In the genomic region with DNA sequence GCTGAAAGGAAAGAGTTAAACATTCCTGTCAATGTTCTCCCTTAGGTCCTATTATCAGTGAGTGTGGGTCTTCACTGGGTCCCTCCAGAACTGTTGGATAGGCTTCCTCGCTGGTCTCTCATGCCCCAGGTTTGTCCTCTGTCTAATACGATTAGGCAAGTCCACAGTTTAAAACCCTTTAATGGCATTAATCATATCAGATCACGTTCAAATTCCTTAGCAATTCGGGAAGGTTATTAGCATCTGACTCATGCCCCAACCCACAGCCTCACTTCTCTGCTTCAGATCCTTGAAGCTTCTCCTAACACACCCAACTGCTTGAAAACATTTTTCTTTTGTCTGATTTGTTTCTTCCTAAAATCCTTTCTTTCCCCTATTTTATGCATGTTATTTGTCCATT, we compare ENCODE assay signal across 21 cellular contexts.
A peak's percentile ranks its signal among the peaks of the same experiment; 100 is the strongest.
DNase-seq lines count a peak whose midpoint lies in the region; FAIRE-seq and TF ChIP-seq lines count a peak whose summit lies in the region.
"Had no signal": no experiment of that assay in that cellular context is flagged by ENCODE, and none has a peak within 500 bp of the region (broad histone marks: within the 10 kb centered on the region; RNA-seq: fewer than 3 reads in every experiment).

No MANE protein-coding gene starts in this region.

- H3K9me3 Mint-ChIP-seq in activated CD4-positive, alpha-beta memory T cell treated with anti-CD3 and anti-CD28 coated beads for 36 hours = no peaks in the 10 kb centered on the region
- H3K9me3 Mint-ChIP-seq: CD8-positive, alpha-beta T cell had no signal

- H3K36me3 ChIP-seq in ACC112 (ENCODE audit: insufficient read depth, low read length) (no peaks in the 10 kb centered on the region), keratinocyte (ENCODE audit: control insufficient read depth in 2 of 2, extremely low read depth in 1 of 2, insufficient read depth in 2 of 2, low read length in 2 of 2) (no peaks in the 10 kb centered on the region), stomach (no peaks in the 10 kb centered on the region), HAP-1 (replicated peaks) (no peaks in the 10 kb centered on the region)
- H3K36me3 ChIP-seq: left ventricle myocardium inferior, pancreas, transverse colon had no signal

- CTCF ChIA-PET in activated CD4-positive, alpha-beta memory T cell treated with anti-CD3 and anti-CD28 coated beads for 36 hours (lab: Charles Lee) = no interaction called here

- H3K27ac ChIP-seq in ACC112 (ENCODE audit: low read depth, low read length) (peak overlapping the region; percentile 49), keratinocyte (ENCODE audit: control insufficient read depth, insufficient read depth, low read length) (no peak overlapping the region), stomach (no peak overlapping the region)
- H3K27ac ChIP-seq: left ventricle myocardium inferior, pancreas, SK-N-MC, transverse colon had no signal

- peak overlapping the region; percentile 3; the same call in 1 of the 2 replicates for H3K4me3 ChIP-seq in ACC112 (ENCODE audit: low read depth, low read length)
- no peak overlapping the region for H3K4me3 ChIP-seq in keratinocyte (ENCODE audit: control insufficient read depth in 2 of 3, extremely low read depth in 1 of 3, insufficient read depth in 2 of 3, low read depth in 1 of 3, low read length in 3 of 3)
- H3K4me3 ChIP-seq in stomach = no peak overlapping the region
- H3K4me3 ChIP-seq in HAP-1 = no peak overlapping the region
- H3K4me3 ChIP-seq: left ventricle myocardium inferior, pancreas, SK-N-MC, transverse colon had no signal

- intact Hi-C loops in stomach (cut with DNase I; ENCODE audit: low total_unique reads) = no loop called here
- intact Hi-C loops in activated CD4-positive, alpha-beta memory T cell treated with anti-CD3 and anti-CD28 coated beads for 36 hours (cut with micrococcal nuclease) = no loop called here

- H4K20me1 ChIP-seq in keratinocyte (ENCODE audit: control insufficient read depth, extremely low read depth, insufficient read depth, low read length) = no peaks in the 10 kb centered on the region

- peak overlapping the region; percentile 69 for H3K4me2 ChIP-seq in keratinocyte (ENCODE audit: control insufficient read depth, extremely low read depth, insufficient read depth, low read depth, low read length)

- H3K4me1 ChIP-seq in ACC112 (ENCODE audit: control insufficient read depth, insufficient read depth, low read length, unreplicated experiment) (peaks cover 8% of the 10 kb centered on the region), keratinocyte (ENCODE audit: control insufficient read depth, extremely low read depth, insufficient read depth, low read length) (peaks cover 5% of the 10 kb centered on the region), stomach (peaks cover 0 to 9% (median 6%) of the 10 kb centered on the region in 4 donors), HAP-1 (peaks cover 2% of the 10 kb centered on the region)

- H2AFZ ChIP-seq in ACC112 (ENCODE audit: low read length, unreplicated experiment) (no peak overlapping the region), keratinocyte (ENCODE audit: control insufficient read depth, low read length) (peak overlapping the region; percentile 73)

- TF ChIP-seq EP300 in stomach (IDR thresholded peaks at IDR 0.05) = no peak

- in situ Hi-C loops in HAP-1 (cut with MboI; ENCODE audit: low sequenced_read_pairs) = no loop called here

- WGBS in stomach, 5 donors = 52 to 74% (median 66%) methylated on average over 4 of the region's 4 CpGs

- H3K9ac ChIP-seq in keratinocyte (ENCODE audit: control insufficient read depth, extremely low read depth, insufficient read depth, low read length) = no peak overlapping the region

- TF ChIP-seq CTCF in keratinocyte (optimal IDR thresholded peaks at IDR 0.05 in 1 of 3, IDR thresholded peaks at IDR 0.05 in 1 of 3, conservative IDR thresholded peaks at IDR 0.05 in 1 of 3; ENCODE audit: extremely low read depth in 1 of 3, insufficient read depth in 2 of 3, low read length in 3 of 3) = no peak
- no peak for TF ChIP-seq CTCF in stomach (IDR thresholded peaks at IDR 0.05)

- peak; percentile 35 for DNase-seq in GM04504 (ENCODE audit: low read depth)
- peak; percentile 69 for DNase-seq in astrocyte of the hippocampus (ENCODE audit: low read depth, low spot score)
- DNase-seq in keratinocyte (ENCODE audit: low read depth, low spot score) = no peak
- DNase-seq in NCI-H1092 treated with DMSO at 0.1 percent for 48 hours (lab: John Stamatoyannopoulos, UW) = no peak
- DNase-seq in stomach = no peak
- DNase-seq in HAP-1 (ENCODE audit: low spot score in 2 of 2) = no peak
- no peak for DNase-seq in activated CD4-positive, alpha-beta memory T cell treated with anti-CD3 and anti-CD28 coated beads for 36 hours
- DNase-seq: activated CD4-positive, alpha-beta T cell treated with anti-CD3 and anti-CD28 coated beads for 4 hours; activated naive CD4-positive, alpha-beta T cell; CD8-positive, alpha-beta T cell; H7; left ventricle myocardium inferior; NCI-H2029 treated with DMSO at 0.1 percent for 48 hours; NCI-H510A treated with DMSO at 0.1 percent for 48 hours; pancreas; small intestine; T1000; transverse colon had no signal

- H3K4me3 Mint-ChIP-seq in activated CD4-positive, alpha-beta memory T cell treated with anti-CD3 and anti-CD28 coated beads for 36 hours = no peak overlapping the region
- H3K4me3 Mint-ChIP-seq: brain; CD8-positive, alpha-beta T cell had no signal

- H3K36me3 Mint-ChIP-seq in activated CD4-positive, alpha-beta memory T cell treated with anti-CD3 and anti-CD28 coated beads for 36 hours = no peaks in the 10 kb centered on the region
- H3K36me3 Mint-ChIP-seq: brain had no signal

- H3K79me2 ChIP-seq in ACC112 (ENCODE audit: control insufficient read depth, insufficient read depth, low read length, unreplicated experiment) = no peaks in the 10 kb centered on the region
- H3K79me2 ChIP-seq in keratinocyte (ENCODE audit: control insufficient read depth, insufficient read depth, low read length) = no peaks in the 10 kb centered on the region

- POLR2A ChIA-PET in activated CD4-positive, alpha-beta memory T cell treated with anti-CD3 and anti-CD28 coated beads for 36 hours (lab: Charles Lee) = no interaction called here

- no peaks in the 10 kb centered on the region for H3K9me1 ChIP-seq in keratinocyte (ENCODE audit: control insufficient read depth, extremely low read depth, insufficient read depth, low read length)

- peaks cover 2% of the 10 kb centered on the region for H3K27me3 Mint-ChIP-seq in activated CD4-positive, alpha-beta memory T cell treated with anti-CD3 and anti-CD28 coated beads for 36 hours
- H3K27me3 Mint-ChIP-seq: brain had no signal

- FAIRE-seq in keratinocyte (lab: Jason Lieb, UNC) = peak; percentile 81
- FAIRE-seq: pancreas, small intestine had no signal

- H3K4me1 Mint-ChIP-seq in activated CD4-positive, alpha-beta memory T cell treated with anti-CD3 and anti-CD28 coated beads for 36 hours (ENCODE audit: low read depth) = peaks cover 8% of the 10 kb centered on the region

- H3K27me3 ChIP-seq in ACC112 (ENCODE audit: insufficient read depth, low read length) (0 out of 2 replicates have a peak, but pooled peaks cover 4% of the 10 kb centered on the region), keratinocyte (ENCODE audit: control insufficient read depth, extremely low read depth, insufficient read depth, low read length) (no peaks in the 10 kb centered on the region), stomach (no peaks in the 10 kb centered on the region), HAP-1 (ENCODE audit: low read depth) (peaks cover 5% of the 10 kb centered on the region)
- H3K27me3 ChIP-seq: transverse colon had no signal

- TF ChIP-seq POLR2A in stomach (IDR thresholded peaks at IDR 0.05) = no peak

- H3K9me3 ChIP-seq in keratinocyte (ENCODE audit: control insufficient read depth, low read depth, low read length) (no peaks in the 10 kb centered on the region), stomach (no peaks in the 10 kb centered on the region), HAP-1 (no peaks in the 10 kb centered on the region)
- H3K9me3 ChIP-seq: left ventricle myocardium inferior, pancreas, transverse colon had no signal

- H3K27ac Mint-ChIP-seq in activated CD4-positive, alpha-beta memory T cell treated with anti-CD3 and anti-CD28 coated beads for 36 hours = no peak overlapping the region
- H3K27ac Mint-ChIP-seq: CD8-positive, alpha-beta T cell had no signal

- dilution Hi-C loops in keratinocyte (cut with MboI; ENCODE audit: extremely low pct_ligation_motif_present, low sequenced_read_pairs) = no loop called here

Comparison
In these comparisons a context has a peak if more than half of its experiments do, and no peak if none do; other contexts are left out.
1. DNase-seq: peak in GM04504 (single experiment) and astrocyte of the hippocampus (single experiment); none in keratinocyte (single experiment), NCI-H1092 treated with DMSO at 0.1 percent for 48 hours (single experiment), stomach (single experiment), HAP-1 (0 of 2) and activated CD4-positive, alpha-beta memory T cell treated with anti-CD3 and anti-CD28 coated beads for 36 hours (single experiment).